ENCODE assay signal across 30 cellular contexts in the genomic region with DNA sequence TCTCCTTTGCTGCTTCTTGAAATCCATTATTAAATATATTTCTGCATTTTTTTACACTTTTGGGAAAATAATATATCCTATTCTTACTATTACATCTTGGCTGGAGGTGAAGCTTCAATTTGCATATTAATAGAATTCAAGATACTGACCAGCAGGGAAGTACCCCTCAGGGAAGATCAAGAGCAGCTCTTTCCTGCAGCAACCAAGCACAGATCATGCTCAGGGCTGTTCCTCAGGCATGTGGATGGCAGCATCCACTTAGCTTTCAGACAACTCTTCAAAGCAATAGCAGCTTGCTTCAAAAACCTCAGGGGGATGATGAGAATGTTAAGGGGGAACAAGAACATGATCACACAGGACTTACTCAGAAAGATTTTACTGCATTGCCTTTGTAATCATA.
"Had no signal": no experiment of that assay in that cellular context is flagged by ENCODE, and none has a peak within 500 bp of the region (broad histone marks: within the 10 kb centered on the region; RNA-seq: fewer than 3 reads in every experiment).

No MANE protein-coding gene starts in this region.

- H3K27me3 Mint-ChIP-seq: activated B cell treated with CpG ODN at 0.5 μM for 24 hours; activated CD4-positive, alpha-beta memory T cell treated with anti-CD3 and anti-CD28 coated beads for 36 hours; activated CD8-positive, alpha-beta memory T cell treated with anti-CD3 and anti-CD28 coated beads, Interleukin-2, amount 10 ng/mL, durations not matched to agents 7 days and 5 days; activated naive CD4-positive, alpha-beta T cell treated with anti-CD3 and anti-CD28 coated beads, Interleukin-2, amount 50 U/mL, for 24 hours; activated naive CD8-positive, alpha-beta T cell treated with anti-CD3 and anti-CD28 coated beads for 36 hours; activated naive CD8-positive, alpha-beta T cell treated with anti-CD3 and anti-CD28 coated beads, Interleukin-2, amount 50 U/mL, for 24 hours had no signal

- ATAC-seq: activated CD4-positive, CD25-positive, alpha-beta regulatory T cell treated with anti-CD3 and anti-CD28 coated beads, Interleukin-2, amount 50 U/mL, for 24 hours; activated CD8-positive, alpha-beta memory T cell treated with anti-CD3 and anti-CD28 coated beads, Interleukin-2, amount 10 ng/mL, durations not matched to agents 7 days and 5 days; activated CD8-positive, alpha-beta T cell treated with anti-CD3 and anti-CD28 coated beads, Interleukin-2, amount 10 ng/mL, durations not matched to agents 7 days and 5 days; activated naive CD8-positive, alpha-beta T cell treated with anti-CD3 and anti-CD28 coated beads, Interleukin-2, amount 50 U/mL, for 24 hours; body of pancreas; gastroesophageal sphincter had no signal

- H3K36me3 Mint-ChIP-seq: activated CD4-positive, alpha-beta memory T cell treated with anti-CD3 and anti-CD28 coated beads for 36 hours; activated CD8-positive, alpha-beta memory T cell treated with anti-CD3 and anti-CD28 coated beads, Interleukin-2, amount 10 ng/mL, durations not matched to agents 7 days and 5 days; activated naive CD4-positive, alpha-beta T cell treated with anti-CD3 and anti-CD28 coated beads, Interleukin-2, amount 50 U/mL, for 24 hours; activated naive CD8-positive, alpha-beta T cell treated with anti-CD3 and anti-CD28 coated beads for 36 hours had no signal

- H3K27ac Mint-ChIP-seq: activated B cell treated with CpG ODN at 0.5 μM for 24 hours; activated CD4-positive, alpha-beta memory T cell treated with anti-CD3 and anti-CD28 coated beads for 36 hours; activated CD8-positive, alpha-beta memory T cell treated with anti-CD3 and anti-CD28 coated beads, Interleukin-2, amount 10 ng/mL, durations not matched to agents 7 days and 5 days; activated CD8-positive, alpha-beta T cell treated with anti-CD3 and anti-CD28 coated beads, Interleukin-2, amount 10 ng/mL, durations not matched to agents 7 days and 5 days; activated naive CD4-positive, alpha-beta T cell treated with anti-CD3 and anti-CD28 coated beads for 36 hours; activated naive CD4-positive, alpha-beta T cell treated with anti-CD3 and anti-CD28 coated beads, Interleukin-2, amount 50 U/mL, for 24 hours; activated naive CD8-positive, alpha-beta T cell treated with anti-CD3 and anti-CD28 coated beads for 36 hours; activated naive CD8-positive, alpha-beta T cell treated with anti-CD3 and anti-CD28 coated beads, Interleukin-2, amount 50 U/mL, for 24 hours; activated T-helper 1 cell treated with anti-CD3 and anti-CD28 coated beads, Interleukin-12 subunit alpha, Interleukin-12 subunit beta, Interleukin-2, Interleukin-4 antibody, amounts not matched to agents 30 ng/mL and 10 ng/mL and 1 ng/mL, durations not matched to agents 14 hours and 24 hours and 36 hours; activated T-helper 2 cell treated with anti-CD3 and anti-CD28 coated beads, Interferon-gamma antibody, Interleukin-2, Interleukin-4, amounts not matched to agents 10 μg/mL and 5 μg/mL and 100 μg/mL, durations not matched to agents 14 hours and 24 hours and 36 hours had no signal

- DNase-seq: activated B cell treated with CpG ODN at 0.5 μM for 24 hours; activated CD4-positive, alpha-beta memory T cell treated with anti-CD3 and anti-CD28 coated beads for 36 hours; activated CD4-positive, alpha-beta T cell treated with anti-CD3 and anti-CD28 coated beads for 48 hours; activated CD8-positive, alpha-beta memory T cell treated with anti-CD3 and anti-CD28 coated beads, Interleukin-2, amount 10 ng/mL, durations not matched to agents 7 days and 5 days; activated CD8-positive, alpha-beta memory T cell treated with anti-CD3 and anti-CD28 coated beads, Interleukin-2, amount 50 U/mL, for 4 hours; activated CD8-positive, alpha-beta T cell treated with anti-CD3 and anti-CD28 coated beads, Interleukin-2, amount 10 ng/mL, durations not matched to agents 7 days and 5 days; activated effector memory CD4-positive, alpha-beta T cell treated with anti-CD3 and anti-CD28 coated beads, Interleukin-2, amount 50 U/mL, for 16 hours; activated naive CD4-positive, alpha-beta T cell treated with anti-CD3 and anti-CD28 coated beads for 36 hours; activated naive CD8-positive, alpha-beta T cell treated with anti-CD3 and anti-CD28 coated beads for 36 hours; activated naive CD8-positive, alpha-beta T cell treated with anti-CD3 and anti-CD28 coated beads, Interleukin-2, amount 50 U/mL, for 24 hours; activated T-cell treated with anti-CD3 and anti-CD28 coated beads, Interleukin-2, amount 50 U/mL, for 1 hour; activated T-cell treated with anti-CD3 and anti-CD28 coated beads, Interleukin-2, amount 50 U/mL, for 48 hours; adrenal gland; amygdala; aorta; body of pancreas; caudate nucleus; cortex of kidney; dermis blood vessel endothelial cell; effector CD8-positive, alpha-beta T cell; esophagus squamous epithelium; foreskin melanocyte; T-helper 2 cell had no signal

- H3K4me1 ChIP-seq: adrenal gland, body of pancreas, esophagus squamous epithelium, gastroesophageal sphincter had no signal

- H3K36me3 ChIP-seq: adrenal gland, esophagus squamous epithelium, gastroesophageal sphincter had no signal

- H3K4me1 Mint-ChIP-seq: activated B cell treated with CpG ODN at 0.5 μM for 24 hours; activated CD8-positive, alpha-beta memory T cell treated with anti-CD3 and anti-CD28 coated beads, Interleukin-2, amount 10 ng/mL, durations not matched to agents 7 days and 5 days; activated naive CD4-positive, alpha-beta T cell treated with anti-CD3 and anti-CD28 coated beads, Interleukin-2, amount 50 U/mL, for 24 hours; activated naive CD8-positive, alpha-beta T cell treated with anti-CD3 and anti-CD28 coated beads for 36 hours; activated naive CD8-positive, alpha-beta T cell treated with anti-CD3 and anti-CD28 coated beads, Interleukin-2, amount 50 U/mL, for 24 hours had no signal

- H3K9me3 ChIP-seq: adrenal gland, esophagus squamous epithelium had no signal

- H3K4me3 Mint-ChIP-seq: activated B cell treated with CpG ODN at 0.5 μM for 24 hours; activated CD4-positive, alpha-beta memory T cell treated with anti-CD3 and anti-CD28 coated beads for 36 hours; activated CD8-positive, alpha-beta memory T cell treated with anti-CD3 and anti-CD28 coated beads, Interleukin-2, amount 10 ng/mL, durations not matched to agents 7 days and 5 days; activated CD8-positive, alpha-beta T cell treated with anti-CD3 and anti-CD28 coated beads, Interleukin-2, amount 10 ng/mL, durations not matched to agents 7 days and 5 days; activated naive CD4-positive, alpha-beta T cell treated with anti-CD3 and anti-CD28 coated beads for 36 hours; activated naive CD4-positive, alpha-beta T cell treated with anti-CD3 and anti-CD28 coated beads, Interleukin-2, amount 50 U/mL, for 24 hours; activated naive CD8-positive, alpha-beta T cell treated with anti-CD3 and anti-CD28 coated beads for 36 hours; activated naive CD8-positive, alpha-beta T cell treated with anti-CD3 and anti-CD28 coated beads, Interleukin-2, amount 50 U/mL, for 24 hours; activated T-helper 1 cell treated with anti-CD3 and anti-CD28 coated beads, Interleukin-12 subunit alpha, Interleukin-12 subunit beta, Interleukin-2, Interleukin-4 antibody, amounts not matched to agents 30 ng/mL and 10 ng/mL and 1 ng/mL, durations not matched to agents 14 hours and 24 hours and 36 hours had no signal

- H3K27ac ChIP-seq: adrenal gland, body of pancreas, epithelial cell of prostate, esophagus squamous epithelium, gastroesophageal sphincter, VCaP had no signal

- H3K4me3 ChIP-seq: adrenal gland, body of pancreas, esophagus squamous epithelium, gastroesophageal sphincter had no signal

- H3K27me3 ChIP-seq: adrenal gland, body of pancreas, esophagus squamous epithelium, gastroesophageal sphincter had no signal
